In the genomic region with DNA sequence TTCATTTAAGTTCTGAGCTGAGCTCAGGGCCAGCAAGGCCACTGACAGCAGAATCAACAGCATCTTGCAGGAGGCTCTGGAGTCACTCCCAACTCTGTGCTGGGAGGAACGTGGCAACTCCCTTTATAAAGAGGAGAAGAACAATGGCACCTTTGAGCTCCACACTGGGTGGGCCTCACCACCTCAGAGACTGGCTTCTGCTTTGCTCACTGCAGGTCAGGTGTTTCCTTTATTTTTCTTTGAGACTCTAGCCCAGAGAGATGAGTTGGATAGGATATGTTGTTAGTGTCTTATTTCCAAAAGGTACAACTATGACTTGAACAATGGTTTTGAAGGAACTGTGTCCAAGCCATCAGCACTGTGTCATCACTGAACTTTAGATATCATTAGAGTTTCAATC, we compare ENCODE assay signal across 4 cellular contexts. TPM values are rescaled to one million over a fixed set of nuclear protein-coding genes. Genes with fewer than 3 reads are reported as not detected.
"Had no signal": no experiment of that assay in that cellular context is flagged by ENCODE, and none has a peak within 500 bp of the region (broad histone marks: within the 10 kb centered on the region; RNA-seq: fewer than 3 reads in every experiment).

A gene (minus strand): TSS at position 101 of the 400 bp plus-strand sequence. CDS start 38 bp downstream, at position 63.

RNA-seq across cellular contexts. Expression of the gene that starts here (rescaled TPM):
- total RNA-seq: HepG2, HT1080, IMR-90, K562 had no signal
